12 cellular contexts compared by ENCODE assay signal in the genomic region with DNA sequence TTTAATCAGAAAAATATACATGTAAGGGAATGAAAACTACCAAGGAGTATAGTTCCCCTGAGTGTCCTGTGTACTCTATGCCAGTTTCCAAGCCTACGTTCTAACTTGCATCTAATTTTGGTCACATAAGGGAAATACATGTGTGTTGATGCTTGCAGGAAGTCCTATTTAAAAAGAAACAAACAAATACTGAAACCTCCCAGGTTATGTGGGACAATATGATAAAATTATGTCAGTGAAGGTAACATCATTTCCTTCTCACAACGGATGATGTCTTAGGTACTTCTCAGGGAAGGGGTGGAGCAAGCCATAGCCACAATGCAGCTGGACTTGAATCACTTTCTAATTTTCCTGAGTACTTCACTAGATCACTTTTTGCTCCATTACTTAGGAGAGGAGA.
DNase-seq lines count a peak whose midpoint lies in the region; ATAC-seq, FAIRE-seq and TF ChIP-seq lines count a peak whose summit lies in the region.
"Had no signal": no experiment of that assay in that cellular context is flagged by ENCODE, and none has a peak within 500 bp of the region (broad histone marks: within the 10 kb centered on the region; RNA-seq: fewer than 3 reads in every experiment).

No MANE protein-coding gene starts in this region.

- in situ Hi-C loops in HepG2 (cut with HindIII; ENCODE audit: extremely low pct_ligation_motif_present, low pct_unique_long_range_greater_than_20kb), result no loop called here

- no peak for TF ChIP-seq CTCF in HepG2 (CRISPR knock-in tag; IDR thresholded peaks at IDR 0.05)
- no peak for TF ChIP-seq CTCF in thyroid gland (IDR thresholded peaks at IDR 0.05)

- H3K36me3 ChIP-seq in HepG2 (replicated peaks in 1 of 2; ENCODE audit: control insufficient read depth in 1 of 2, insufficient read depth in 2 of 2, low read length in 2 of 2) (peaks cover 0 to 2% of the 10 kb centered on the region in 2 experiments; a peak in 2 of 5 replicates), thyroid gland (no peaks in the 10 kb centered on the region)

- H3K27me3 ChIP-seq in HepG2 (ENCODE audit: control insufficient read depth in 1 of 2, insufficient read depth in 2 of 2, low read length in 2 of 2) (no peaks in the 10 kb centered on the region), thyroid gland (no peaks in the 10 kb centered on the region)

- no peak overlapping the region for H3K4me3 ChIP-seq in HepG2 (replicated peaks in 1 of 3; ENCODE audit: insufficient read depth in 1 of 3, low read depth in 2 of 3, low read length in 3 of 3)
- no peak overlapping the region for H3K4me3 ChIP-seq in thyroid gland (replicated peaks in 1 of 3)

- H3K27ac ChIP-seq in HepG2 (ENCODE audit: extremely low read length, insufficient read depth, low read length) (peak overlapping the region; percentile 76), thyroid gland (peak overlapping the region in 2 of 3 donors; percentile 29 to 41)
- H3K27ac ChIP-seq: KMS-11 had no signal

- no TSS peak for BruUV-seq in HepG2 (replicated peaks; lab: Mats Ljungman, UMichigan)

- H3K9ac ChIP-seq in HepG2 (ENCODE audit: insufficient read depth, low read depth, low read length), result peak overlapping the region; percentile 65
- H3K9ac ChIP-seq: KMS-11 had no signal

- H3K4me1 ChIP-seq in HepG2 (ENCODE audit: insufficient read depth, low read length) (peaks cover 93% of the 10 kb centered on the region), thyroid gland (peaks cover 29 to 55% of the 10 kb centered on the region in 2 donors)

- peaks cover 74% of the 10 kb centered on the region for H3K79me2 ChIP-seq in HepG2 (ENCODE audit: insufficient read depth, low read length)

- H3K9me3 ChIP-seq in HepG2 (ENCODE audit: low read length) (no peaks in the 10 kb centered on the region), thyroid gland (no peaks in the 10 kb centered on the region)

- H4K20me1 ChIP-seq in HepG2 (ENCODE audit: insufficient read depth, low read length), result peaks cover 3% of the 10 kb centered on the region; the same call in 1 of the 2 replicates

- no peak for TF ChIP-seq RAD21 in HepG2 (CRISPR knock-in tag; IDR thresholded peaks at IDR 0.05)

- DNase-seq in NOMO-1 treated with DMSO at 0.1 percent for 48 hours (lab: John Stamatoyannopoulos, UW; ENCODE audit: unreplicated experiment) (peak; percentile 39), NOMO-1 treated with dmso at 0.1 percent for 144 hours (lab: John Stamatoyannopoulos, UW; ENCODE audit: unreplicated experiment) (no peak), amniotic epithelial cell (ENCODE audit: low read depth) (peak; percentile 27), HepG2 (ENCODE audit: low spot score) (no peak), thyroid gland (no peak), OCI-M2 (lab: John Stamatoyannopoulos, UW; ENCODE audit: unreplicated experiment) (no peak)
- DNase-seq: ACHN had no signal

- intact Hi-C loops in HepG2 (cut with micrococcal nuclease; ENCODE audit: unreplicated experiment) (no loop called here), thyroid gland (cut with DNase I) (no loop called here)

- FAIRE-seq in HepG2 (lab: Jason Lieb, UNC), result no peak
- FAIRE-seq: endometrium had no signal

- no peak for ATAC-seq in HepG2
- ATAC-seq in GM21737 (IDR thresholded peaks at IDR 0.05; ENCODE audit: unreplicated experiment), result no peak
- ATAC-seq in HG02938 (IDR thresholded peaks at IDR 0.05; ENCODE audit: unreplicated experiment), result no peak
- ATAC-seq: Panc1 had no signal

- H3K4me2 ChIP-seq in HepG2 (ENCODE audit: low read depth, low read length), result peak overlapping the region; percentile 33; the same call in 1 of the 2 replicates
- H3K4me2 ChIP-seq: KMS-11 had no signal

- POLR2A ChIA-PET in HepG2 (lab: Yijun Ruan, JAX), result interaction anchor here (1.4 to 1.9 kb wide), 2 partner anchors 55 to 115 kb away, joined by 3 to 10 read pairs; no protein-coding TSS in a partner anchor

- H2AFZ ChIP-seq in HepG2 (ENCODE audit: low read length), result no peak overlapping the region

- TF ChIP-seq EP300 in HepG2 (IDR thresholded peaks at IDR 0.05; ENCODE audit: low read depth in 2 of 2, low read length in 2 of 2) (no peak), HepG2 (CRISPR knock-in tag; IDR thresholded peaks at IDR 0.05; ENCODE audit: borderline replicate concordance) (no peak)

- CTCF ChIA-PET in HepG2 (lab: Yijun Ruan, JAX; ENCODE audit: low intra/inter-chr PET ratio, low total read pairs), result no interaction called here

- TF ChIP-seq POLR2A in HepG2 (IDR thresholded peaks at IDR 0.05; ENCODE audit: insufficient read depth in 1 of 2, low read depth in 2 of 2, low read length in 2 of 2) (no peak), thyroid gland (IDR thresholded peaks at IDR 0.05) (no peak)

- WGBS in HepG2 (ENCODE audit: low lambda C conversion rate), result 79% methylated on average over 2 of the region's 2 CpGs
- WGBS in thyroid gland, 2 donors, result 55 to 68% methylated on average over 2 of the region's 2 CpGs

TF ChIP-seq in HepG2, 621 proteins besides CTCF, POLR2A, EP300 and RAD21:
- TF ChIP-seq ZNF121 (CRISPR knock-in tag; IDR thresholded peaks at IDR 0.05) (no peak), SSRP1 (CRISPR knock-in tag; IDR thresholded peaks at IDR 0.05) (0 out of 2 replicates have a peak, but pooled peaks have one; percentile 14)

Comparison
In these comparisons a context has a peak if more than half of its experiments do, and no peak if none do; other contexts are left out.
1. DNase-seq: peak in NOMO-1 treated with DMSO at 0.1 percent for 48 hours (single experiment) and amniotic epithelial cell (single experiment); none in NOMO-1 treated with dmso at 0.1 percent for 144 hours (single experiment), HepG2 (single experiment), thyroid gland (0 of 2) and OCI-M2 (single experiment).